ENCODE assay signal across 9 cellular contexts in the genomic region with DNA sequence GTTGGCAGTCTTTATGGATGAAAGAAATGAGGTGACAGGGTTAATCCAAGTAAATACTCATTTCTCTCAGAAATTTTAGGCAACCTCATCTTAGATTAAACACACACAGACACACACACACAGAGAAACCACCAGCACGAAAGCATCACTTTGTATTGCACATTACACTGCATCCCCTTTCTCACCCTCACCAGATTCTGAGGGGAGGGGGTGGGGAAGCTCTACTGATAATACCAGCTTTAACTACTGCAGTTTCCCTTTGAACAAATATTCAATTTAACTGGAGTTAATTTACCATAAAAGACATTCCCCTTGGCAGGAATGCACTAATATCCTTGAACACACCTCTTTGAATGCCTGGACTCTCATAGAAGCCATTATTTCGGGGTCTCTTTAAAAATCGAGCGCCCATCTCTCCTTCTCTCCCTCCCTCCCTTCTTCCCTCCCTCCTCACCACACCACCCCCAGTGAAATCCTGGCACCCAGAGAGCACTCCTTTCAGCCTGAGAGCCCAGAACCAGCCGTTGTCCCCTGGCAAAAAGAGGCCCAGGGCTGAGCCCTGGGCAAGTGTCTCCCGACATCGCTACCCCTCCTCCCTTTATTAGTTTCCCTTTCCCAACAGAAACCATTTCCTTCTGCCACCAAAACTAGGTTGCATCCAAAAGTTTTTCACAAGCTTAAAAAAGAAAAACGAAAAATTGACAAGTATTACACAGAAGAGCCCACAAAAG. TPM values are rescaled to one million over a fixed set of nuclear protein-coding genes. Genes with fewer than 3 reads are reported as not detected.
DNase-seq lines count a peak whose midpoint lies in the region; ATAC-seq lines count a peak whose summit lies in the region.
"Had no signal": no experiment of that assay in that cellular context is flagged by ENCODE, and none has a peak within 500 bp of the region (broad histone marks: within the 10 kb centered on the region; RNA-seq: fewer than 3 reads in every experiment).

No MANE protein-coding gene starts in this region.

- H3K4me3 Mint-ChIP-seq in T-helper 17 cell: peak overlapping the region; percentile 67

- intact Hi-C loops in right cardiac atrium (cut with DNase I): loop anchor here in 3 of 4 donors (5.0 to 10.0 kb wide), 6 partner anchors 36 to 284 kb away; no protein-coding TSS in a partner anchor

- peaks cover 48% of the 10 kb centered on the region for H3K4me1 ChIP-seq in HAP-1
- H3K4me1 ChIP-seq in right cardiac atrium (ENCODE audit: control insufficient read depth, insufficient read depth, low read length): no peaks in the 10 kb centered on the region

- in situ Hi-C loops in HAP-1 (cut with MboI; ENCODE audit: low sequenced_read_pairs): loop anchor here (25.0 kb wide), 1 partner anchor 179 kb away; no protein-coding TSS in a partner anchor

- H3K36me3 Mint-ChIP-seq in T-helper 17 cell (ENCODE audit: low read depth): peaks cover 12% of the 10 kb centered on the region

- H3K36me3 ChIP-seq in HAP-1 (replicated peaks): no peaks in the 10 kb centered on the region

- peaks cover 30% of the 10 kb centered on the region for H3K4me1 Mint-ChIP-seq in T-helper 17 cell

- no peaks in the 10 kb centered on the region for H3K27me3 ChIP-seq in HAP-1 (ENCODE audit: low read depth)
- no peaks in the 10 kb centered on the region for H3K27me3 ChIP-seq in right cardiac atrium (ENCODE audit: control insufficient read depth, insufficient read depth)

- H3K9me3 ChIP-seq in HAP-1: no peaks in the 10 kb centered on the region
- H3K9me3 ChIP-seq in T-helper 17 cell (ENCODE audit: control insufficient read depth, low read length, poor library complexity, severe bottlenecking): no peaks in the 10 kb centered on the region
- H3K9me3 ChIP-seq in right cardiac atrium (ENCODE audit: control insufficient read depth, low read length): no peaks in the 10 kb centered on the region

- peak overlapping the region; percentile 62 for H3K27ac Mint-ChIP-seq in T-helper 17 cell

- ATAC-seq in T-helper 17 cell (no peak), right cardiac atrium (no peak), GM18498 (IDR thresholded peaks at IDR 0.05; ENCODE audit: unreplicated experiment) (no peak), GM21423 (IDR thresholded peaks at IDR 0.05; ENCODE audit: unreplicated experiment) (no peak)

- peaks cover 43% of the 10 kb centered on the region for H3K27me3 Mint-ChIP-seq in T-helper 17 cell

- whole genome bisulfite sequencing in right cardiac atrium: 29% methylated on average over 8 of the region's 8 CpGs

- H3K27ac ChIP-seq in right cardiac atrium (ENCODE audit: low read length): peak overlapping the region; percentile 99

- DNase-seq in HAP-1 (ENCODE audit: low spot score in 2 of 2): peak in 1 of 2 experiments; percentile 37
- DNase-seq in T-helper 17 cell: no peak
- DNase-seq in right cardiac atrium: peak; percentile 28 to 60 (median 47)
- no peak for DNase-seq in skeletal muscle cell (ENCODE audit: low read depth)
- no peak for DNase-seq in HuH-7 (ENCODE audit: low spot score)
- no peak for DNase-seq in DMS53 (lab: John Stamatoyannopoulos, UW)
- DNase-seq: stimulated activated CD4-positive, alpha-beta T cell treated with anti-CD3 and anti-CD28 coated beads, Interleukin-15, amount 100 ng/mL, for 24 hours had no signal

- H3K4me3 ChIP-seq in HAP-1: peak overlapping the region; percentile 60
- H3K4me3 ChIP-seq in right cardiac atrium (ENCODE audit: low read length): peak overlapping the region; percentile 89
- peak overlapping the region; percentile 91 for H3K4me3 ChIP-seq in skeletal muscle cell (ENCODE audit: low read depth, low read length)

RNA-seq across cellular contexts. Expression of gene NFIB, which starts 2.8 kb away (rescaled TPM):
- total RNA-seq in T-helper 17 cell (under 1 TPM; 0.12 to 0.76 TPM), right cardiac atrium (100 to 1,000 TPM; 125 to 143 (median 134) TPM)
- 22.5 TPM for polyA plus RNA-seq in right cardiac atrium

Comparison
In these comparisons a context has a peak if more than half of its experiments do, and no peak if none do; other contexts are left out.
1. DNase-seq: peak in right cardiac atrium (3 of 3); none in T-helper 17 cell (0 of 3), skeletal muscle cell (single experiment), HuH-7 (single experiment) and DMS53 (single experiment).
2. RNA of gene NFIB, which starts 2.8 kb away (total RNA-seq): 125 to 143 TPM in right cardiac atrium; 0.12 to 0.76 TPM in T-helper 17 cell; every median in the first group is over 10 times any median in the second.
3. Peak in every context shown above with its lines, with median percentiles within 50 percentile points of each other: H3K4me3 ChIP-seq.